In the genomic region with DNA sequence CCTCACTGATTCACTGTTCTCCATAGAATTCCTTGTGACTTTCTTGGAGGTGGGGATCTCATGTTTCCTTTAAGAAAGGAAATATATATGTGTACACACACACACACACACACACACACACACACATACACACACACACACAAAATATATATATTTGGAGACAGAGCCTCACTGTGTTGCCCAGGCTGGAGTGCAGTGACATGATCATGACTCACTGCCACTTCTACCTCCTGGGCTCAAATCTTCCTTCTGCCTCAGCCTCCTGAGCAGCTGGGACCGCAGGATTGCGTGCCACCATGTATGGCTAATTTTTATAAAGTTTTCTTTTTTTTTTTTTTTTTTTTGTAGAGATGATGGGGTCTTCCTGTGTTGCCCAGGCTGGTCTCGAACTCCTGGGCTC, we compare ENCODE assay signal across 31 cellular contexts. TPM values are rescaled to one million over a fixed set of nuclear protein-coding genes. Genes with fewer than 3 reads are reported as not detected.
"Had no signal": no experiment of that assay in that cellular context is flagged by ENCODE, and none has a peak within 500 bp of the region (broad histone marks: within the 10 kb centered on the region; RNA-seq: fewer than 3 reads in every experiment).

No MANE protein-coding gene starts in this region.

- H3K36me3 ChIP-seq: esophagus squamous epithelium, gastrocnemius medialis, left ventricle myocardium inferior, neutrophil, ovary, uterus had no signal

- H3K27me3 ChIP-seq: esophagus squamous epithelium, gastrocnemius medialis, neutrophil, ovary, uterus had no signal

- H3K9me3 Mint-ChIP-seq: activated CD4-positive, alpha-beta memory T cell treated with anti-CD3 and anti-CD28 coated beads for 36 hours; activated naive CD4-positive, alpha-beta T cell treated with anti-CD3 and anti-CD28 coated beads, Interleukin-2, amount 10 ng/mL, durations not matched to agents 7 days and 5 days; activated T-cell treated with anti-CD3 and anti-CD28 coated beads, Interleukin-2, amount 50 U/mL, for 24 hours; natural killer cell treated with Interleukin-12 subunit alpha and Interleukin-12 subunit beta and Interleukin-15 and Interleukin-18, amount 100 ng/mL, for 72 hours; stimulated activated effector memory CD8-positive, alpha-beta T cell treated with anti-CD3 and anti-CD28 coated beads, Interleukin-12 subunit alpha, Interleukin-12 subunit beta, amount 100 ng/mL, for 72 hours; stimulated activated naive CD8-positive, alpha-beta T cell treated with anti-CD3 and anti-CD28 coated beads, Interleukin-15, Interleukin-2, amounts not matched to agents 100 ng/mL and 50 ng/mL, for 24 hours; T-helper 2 cell treated with Interferon-gamma antibody and Interleukin-4, amounts not matched to agents 5 μg/mL and 100 μg/mL, for 36 hours; type B pancreatic cell had no signal

- H3K4me3 ChIP-seq: esophagus squamous epithelium, gastrocnemius medialis, left ventricle myocardium inferior, lung, mucosa of descending colon, ovary, skin epidermis, uterus had no signal

- ATAC-seq: gastrocnemius medialis; mucosa of descending colon; natural killer cell treated with Interleukin-12 subunit alpha and Interleukin-12 subunit beta and Interleukin-15 and Interleukin-18, amount 100 ng/mL, for 72 hours; sciatic nerve; stimulated activated effector memory CD8-positive, alpha-beta T cell treated with anti-CD3 and anti-CD28 coated beads, Interleukin-12 subunit alpha, Interleukin-12 subunit beta, amount 100 ng/mL, for 72 hours had no signal

- H3K4me3 Mint-ChIP-seq: activated CD4-positive, alpha-beta memory T cell treated with anti-CD3 and anti-CD28 coated beads for 36 hours; activated naive CD4-positive, alpha-beta T cell treated with anti-CD3 and anti-CD28 coated beads, Interleukin-2, amount 10 ng/mL, durations not matched to agents 7 days and 5 days; activated naive CD8-positive, alpha-beta T cell treated with anti-CD3 and anti-CD28 coated beads, Interleukin-2, amount 10 ng/mL, durations not matched to agents 7 days and 5 days; activated T-cell treated with anti-CD3 and anti-CD28 coated beads, Interleukin-2, amount 50 U/mL, for 24 hours; natural killer cell treated with Interleukin-12 subunit alpha and Interleukin-12 subunit beta and Interleukin-15 and Interleukin-18, amount 100 ng/mL, for 72 hours; stimulated activated effector memory CD8-positive, alpha-beta T cell treated with anti-CD3 and anti-CD28 coated beads, Interleukin-12 subunit alpha, Interleukin-12 subunit beta, amount 100 ng/mL, for 72 hours; stimulated activated naive CD8-positive, alpha-beta T cell treated with anti-CD3 and anti-CD28 coated beads, Interleukin-15, Interleukin-2, amounts not matched to agents 100 ng/mL and 50 ng/mL, for 24 hours; T-helper 2 cell treated with Interferon-gamma antibody and Interleukin-4, amounts not matched to agents 5 μg/mL and 100 μg/mL, for 36 hours; type B pancreatic cell had no signal

- H3K27ac Mint-ChIP-seq: activated CD4-positive, alpha-beta memory T cell treated with anti-CD3 and anti-CD28 coated beads for 36 hours; activated naive CD4-positive, alpha-beta T cell treated with anti-CD3 and anti-CD28 coated beads, Interleukin-2, amount 10 ng/mL, durations not matched to agents 7 days and 5 days; activated naive CD8-positive, alpha-beta T cell treated with anti-CD3 and anti-CD28 coated beads, Interleukin-2, amount 10 ng/mL, durations not matched to agents 7 days and 5 days; activated T-cell treated with anti-CD3 and anti-CD28 coated beads, Interleukin-2, amount 50 U/mL, for 24 hours; natural killer cell treated with Interleukin-12 subunit alpha and Interleukin-12 subunit beta and Interleukin-15 and Interleukin-18, amount 100 ng/mL, for 72 hours; progenitor cell of endocrine pancreas; stimulated activated effector memory CD8-positive, alpha-beta T cell treated with anti-CD3 and anti-CD28 coated beads, Interleukin-12 subunit alpha, Interleukin-12 subunit beta, amount 100 ng/mL, for 72 hours; stimulated activated naive CD8-positive, alpha-beta T cell treated with anti-CD3 and anti-CD28 coated beads, Interleukin-15, Interleukin-2, amounts not matched to agents 100 ng/mL and 50 ng/mL, for 24 hours; T-helper 2 cell treated with Interferon-gamma antibody and Interleukin-4, amounts not matched to agents 5 μg/mL and 100 μg/mL, for 36 hours; type B pancreatic cell had no signal

- H3K27ac ChIP-seq: epithelial cell of prostate, esophagus squamous epithelium, gastrocnemius medialis, left ventricle myocardium inferior, neutrophil, ovary, skin epidermis, uterus had no signal

- H3K4me1 ChIP-seq: esophagus squamous epithelium, uterus had no signal

- H3K4me1 Mint-ChIP-seq: activated naive CD4-positive, alpha-beta T cell treated with anti-CD3 and anti-CD28 coated beads, Interleukin-2, amount 10 ng/mL, durations not matched to agents 7 days and 5 days; activated naive CD8-positive, alpha-beta T cell treated with anti-CD3 and anti-CD28 coated beads, Interleukin-2, amount 10 ng/mL, durations not matched to agents 7 days and 5 days; stimulated activated effector memory CD8-positive, alpha-beta T cell treated with anti-CD3 and anti-CD28 coated beads, Interleukin-12 subunit alpha, Interleukin-12 subunit beta, amount 100 ng/mL, for 72 hours had no signal

- H3K9me3 ChIP-seq: esophagus squamous epithelium, gastrocnemius medialis, left ventricle myocardium inferior, mucosa of descending colon, neutrophil, ovary, uterus had no signal

- H3K36me3 Mint-ChIP-seq: activated CD4-positive, alpha-beta memory T cell treated with anti-CD3 and anti-CD28 coated beads for 36 hours; activated naive CD4-positive, alpha-beta T cell treated with anti-CD3 and anti-CD28 coated beads, Interleukin-2, amount 10 ng/mL, durations not matched to agents 7 days and 5 days; activated naive CD8-positive, alpha-beta T cell treated with anti-CD3 and anti-CD28 coated beads, Interleukin-2, amount 10 ng/mL, durations not matched to agents 7 days and 5 days; natural killer cell treated with Interleukin-12 subunit alpha and Interleukin-12 subunit beta and Interleukin-15 and Interleukin-18, amount 100 ng/mL, for 72 hours; stimulated activated effector memory CD8-positive, alpha-beta T cell treated with anti-CD3 and anti-CD28 coated beads, Interleukin-12 subunit alpha, Interleukin-12 subunit beta, amount 100 ng/mL, for 72 hours; type B pancreatic cell had no signal

- H3K27me3 Mint-ChIP-seq: activated CD4-positive, alpha-beta memory T cell treated with anti-CD3 and anti-CD28 coated beads for 36 hours; activated T-cell treated with anti-CD3 and anti-CD28 coated beads, Interleukin-2, amount 50 U/mL, for 24 hours; progenitor cell of endocrine pancreas; stimulated activated naive CD8-positive, alpha-beta T cell treated with anti-CD3 and anti-CD28 coated beads, Interleukin-15, Interleukin-2, amounts not matched to agents 100 ng/mL and 50 ng/mL, for 24 hours; type B pancreatic cell had no signal

- DNase-seq: activated CD4-positive, alpha-beta memory T cell treated with anti-CD3 and anti-CD28 coated beads for 36 hours; activated CD4-positive, alpha-beta T cell treated with anti-CD3 and anti-CD28 coated beads for 4 hours; activated CD8-positive, alpha-beta memory T cell treated with anti-CD3 and anti-CD28 coated beads, Interleukin-2, amount 50 U/mL, for 4 hours; activated gamma-delta T cell; activated naive CD4-positive, alpha-beta T cell treated with anti-CD3 and anti-CD28 coated beads, Interleukin-2, amount 10 ng/mL, durations not matched to agents 7 days and 5 days; activated naive CD8-positive, alpha-beta T cell treated with anti-CD3 and anti-CD28 coated beads, Interleukin-2, amount 10 ng/mL, durations not matched to agents 7 days and 5 days; activated T-cell treated with anti-CD3 and anti-CD28 coated beads, Interleukin-2, amount 50 U/mL, for 24 hours; amniotic stem cell; effector CD8-positive, alpha-beta T cell; esophagus squamous epithelium; gastrocnemius medialis; glutamatergic neuron; left ventricle myocardium inferior; mucosa of descending colon; ovary; stimulated activated CD4-positive, alpha-beta T cell treated with anti-CD3 and anti-CD28 coated beads, Interleukin-12 subunit alpha, Interleukin-12 subunit beta, amount 100 ng/mL, for 4 hours; stimulated activated CD4-positive, alpha-beta T cell treated with anti-CD3 and anti-CD28 coated beads, Interleukin-4, amount 100 ng/mL, for 1 hour; T-helper 1 cell; uterus had no signal

RNA-seq across cellular contexts. Expression of gene CDH13, which starts 45.9 kb away (rescaled TPM):
- total RNA-seq: activated CD4-positive, alpha-beta memory T cell treated with anti-CD3 and anti-CD28 coated beads for 36 hours; activated CD8-positive, alpha-beta memory T cell treated with anti-CD3 and anti-CD28 coated beads for 36 hours; activated naive CD8-positive, alpha-beta T cell treated with anti-CD3 and anti-CD28 coated beads, Interleukin-2, amount 10 ng/mL, durations not matched to agents 7 days and 5 days; natural killer cell treated with Interleukin-12 subunit alpha and Interleukin-12 subunit beta and Interleukin-15 and Interleukin-18, amount 100 ng/mL, for 72 hours had no signal
